8 cellular contexts compared by ENCODE assay signal in genomic region chr2:48448274-48449061, GRCh38. TPM values are rescaled to one million over a fixed set of nuclear protein-coding genes. Genes with fewer than 3 reads are reported as not detected.
DNase-seq lines count a peak whose midpoint lies in the region; ATAC-seq and TF ChIP-seq lines count a peak whose summit lies in the region.

No MANE protein-coding gene starts in this region.

- H3K4me1 ChIP-seq in foreskin keratinocyte: peaks cover 16% of the 10 kb centered on the region

- ATAC-seq in HG03045 (IDR thresholded peaks at IDR 0.05; ENCODE audit: unreplicated experiment) (peak; percentile 53), SK-N-SH treated with all-trans-retinoic acid at 6 μM for 48 hours (peak; percentile 82), foreskin keratinocyte (peak; percentile 51)
- peak; percentile 92 for ATAC-seq in stimulated activated naive CD8-positive, alpha-beta T cell treated with anti-CD3 and anti-CD28 coated beads, Interleukin-15, amount 100 ng/mL, for 72 hours

- intact Hi-C loops in activated CD4-positive, alpha-beta T cell treated with anti-CD3 and anti-CD28 coated beads, Interleukin-2, amount 10 ng/mL, durations not matched to agents 24 days and 14 days (cut with micrococcal nuclease): no loop called here

- H3K27me3 ChIP-seq in foreskin keratinocyte: no peaks in the 10 kb centered on the region

- H3K9me3 Mint-ChIP-seq in activated CD4-positive, alpha-beta T cell treated with anti-CD3 and anti-CD28 coated beads, Interleukin-2, amount 10 ng/mL, durations not matched to agents 24 days and 14 days: no peaks in the 10 kb centered on the region
- H3K9me3 Mint-ChIP-seq in stimulated activated naive CD8-positive, alpha-beta T cell treated with anti-CD3 and anti-CD28 coated beads, Interleukin-15, amount 100 ng/mL, for 72 hours: no peaks in the 10 kb centered on the region

- DNase-seq in activated CD4-positive, alpha-beta T cell treated with anti-CD3 and anti-CD28 coated beads, Interleukin-2, amount 10 ng/mL, durations not matched to agents 24 days and 14 days: peak; percentile 73
- no peak for DNase-seq in activated CD4-positive, alpha-beta T cell treated with anti-CD3 and anti-CD28 coated beads for 4 hours
- DNase-seq in foreskin keratinocyte: peak; percentile 37 to 67
- no peak for DNase-seq in stimulated activated naive CD8-positive, alpha-beta T cell treated with anti-CD3 and anti-CD28 coated beads, Interleukin-15, amount 100 ng/mL, for 72 hours
- no peak for DNase-seq in UCSD-AML1 (lab: John Stamatoyannopoulos, UW; ENCODE audit: unreplicated experiment)
- no peak for DNase-seq in middle frontal gyrus (ENCODE audit: extremely low spot score, low spot score)

- peak overlapping the region; percentile 74 for H3K4me3 Mint-ChIP-seq in activated CD4-positive, alpha-beta T cell treated with anti-CD3 and anti-CD28 coated beads, Interleukin-2, amount 10 ng/mL, durations not matched to agents 24 days and 14 days
- H3K4me3 Mint-ChIP-seq in stimulated activated naive CD8-positive, alpha-beta T cell treated with anti-CD3 and anti-CD28 coated beads, Interleukin-15, amount 100 ng/mL, for 72 hours: peak overlapping the region; percentile 63 to 88

- peak overlapping the region; percentile 94 for H3K27ac Mint-ChIP-seq in activated CD4-positive, alpha-beta T cell treated with anti-CD3 and anti-CD28 coated beads, Interleukin-2, amount 10 ng/mL, durations not matched to agents 24 days and 14 days
- peak overlapping the region; percentile 80 to 98 for H3K27ac Mint-ChIP-seq in stimulated activated naive CD8-positive, alpha-beta T cell treated with anti-CD3 and anti-CD28 coated beads, Interleukin-15, amount 100 ng/mL, for 72 hours

- no peak for TF ChIP-seq CTCF in foreskin keratinocyte (conservative IDR thresholded peaks at IDR 0.05)

- no peak overlapping the region for H3K27ac ChIP-seq in foreskin keratinocyte

- H3K36me3 Mint-ChIP-seq in activated CD4-positive, alpha-beta T cell treated with anti-CD3 and anti-CD28 coated beads, Interleukin-2, amount 10 ng/mL, durations not matched to agents 24 days and 14 days (ENCODE audit: low read depth): peaks cover 16% of the 10 kb centered on the region

- H3K27me3 Mint-ChIP-seq in activated CD4-positive, alpha-beta T cell treated with anti-CD3 and anti-CD28 coated beads, Interleukin-2, amount 10 ng/mL, durations not matched to agents 24 days and 14 days: no peaks in the 10 kb centered on the region
- H3K27me3 Mint-ChIP-seq in stimulated activated naive CD8-positive, alpha-beta T cell treated with anti-CD3 and anti-CD28 coated beads, Interleukin-15, amount 100 ng/mL, for 72 hours: no peaks in the 10 kb centered on the region

- peaks cover 41% of the 10 kb centered on the region for H3K4me1 Mint-ChIP-seq in activated CD4-positive, alpha-beta T cell treated with anti-CD3 and anti-CD28 coated beads, Interleukin-2, amount 10 ng/mL, durations not matched to agents 24 days and 14 days
- H3K4me1 Mint-ChIP-seq in stimulated activated naive CD8-positive, alpha-beta T cell treated with anti-CD3 and anti-CD28 coated beads, Interleukin-15, amount 100 ng/mL, for 72 hours: peaks cover 39% of the 10 kb centered on the region

TF ChIP-seq in SK-N-SH treated with all-trans-retinoic acid at 6 μM for 48 hours, 23 proteins besides CTCF, POLR2A, EP300 and RAD21:
- no peak for TF ChIP-seq CSRNP3 (CRISPR knock-in tag; IDR thresholded peaks at IDR 0.05)
- TF ChIP-seq ESRRG (CRISPR knock-in tag; IDR thresholded peaks at IDR 0.05): no peak
- no peak for TF ChIP-seq TSHZ2 (CRISPR knock-in tag; IDR thresholded peaks at IDR 0.05)
- no peak for TF ChIP-seq ZFP3 (CRISPR knock-in tag; IDR thresholded peaks at IDR 0.05)
- TF ChIP-seq ARNTL (CRISPR knock-in tag; IDR thresholded peaks at IDR 0.05; ENCODE audit: borderline replicate concordance, low read depth): no peak
- TF ChIP-seq ZNF8 (CRISPR knock-in tag; IDR thresholded peaks at IDR 0.05): no peak
- no peak for TF ChIP-seq ZFP30 (CRISPR knock-in tag; IDR thresholded peaks at IDR 0.05)
- no peak for TF ChIP-seq PATZ1 (CRISPR knock-in tag; IDR thresholded peaks at IDR 0.05; ENCODE audit: borderline replicate concordance)
- TF ChIP-seq BACH2 (CRISPR knock-in tag; IDR thresholded peaks at IDR 0.05; ENCODE audit: borderline replicate concordance): no peak
- TF ChIP-seq CREB5 (CRISPR knock-in tag; IDR thresholded peaks at IDR 0.05; ENCODE audit: low read depth): no peak
- TF ChIP-seq PPARA (CRISPR knock-in tag; IDR thresholded peaks at IDR 0.05; ENCODE audit: borderline replicate concordance): no peak
- TF ChIP-seq ZNF565 (CRISPR knock-in tag; conservative IDR thresholded peaks at IDR 0.05; ENCODE audit: low read depth): no peak
- TF ChIP-seq SNAI2 (CRISPR knock-in tag; IDR thresholded peaks at IDR 0.05): no peak

RNA-seq across cellular contexts. Expression of gene PPP1R21, which starts 7.9 kb away (rescaled TPM):
- total RNA-seq in activated CD4-positive, alpha-beta T cell treated with anti-CD3 and anti-CD28 coated beads, Interleukin-2, amount 10 ng/mL, durations not matched to agents 24 days and 14 days: 21.2 and 21.3 TPM in 2 replicates
- 15.2 and 16.6 TPM in 2 replicates for total RNA-seq in foreskin keratinocyte
- polyA plus RNA-seq in foreskin keratinocyte: 10.0 and 11.1 TPM in 2 replicates

Comparison
In these comparisons a context has a peak if more than half of its experiments do, and no peak if none do; other contexts are left out.
1. DNase-seq: peak in activated CD4-positive, alpha-beta T cell treated with anti-CD3 and anti-CD28 coated beads, Interleukin-2, amount 10 ng/mL, durations not matched to agents 24 days and 14 days (single experiment) and foreskin keratinocyte (2 of 2); none in activated CD4-positive, alpha-beta T cell treated with anti-CD3 and anti-CD28 coated beads for 4 hours (0 of 2), stimulated activated naive CD8-positive, alpha-beta T cell treated with anti-CD3 and anti-CD28 coated beads, Interleukin-15, amount 100 ng/mL, for 72 hours (0 of 2), UCSD-AML1 (single experiment) and middle frontal gyrus (single experiment).
2. Peak in every context shown above with its lines, with median percentiles within 50 percentile points of each other: ATAC-seq.